ENCODE assay signal across 26 cellular contexts in genomic region chr13:62193919-62194318, GRCh38.
DNase-seq lines count a peak whose midpoint lies in the region; ATAC-seq, FAIRE-seq and TF ChIP-seq lines count a peak whose summit lies in the region.
"Had no signal": no experiment of that assay in that cellular context is flagged by ENCODE, and none has a peak within 500 bp of the region (broad histone marks: within the 10 kb centered on the region; RNA-seq: fewer than 3 reads in every experiment).

No MANE protein-coding gene starts in this region.

- no peak overlapping the region for H3K4me2 ChIP-seq in mammary epithelial cell (ENCODE audit: insufficient read depth, low read depth, low read length)
- H3K4me2 ChIP-seq: KMS-11 had no signal

- no peak for FAIRE-seq in RCC 7860 (lab: Jason Lieb, UNC)
- FAIRE-seq: GM19239, H1 had no signal

- BruUV-seq in MCF 10A (replicated peaks; lab: Mats Ljungman, UMichigan) (no TSS peak), mammary epithelial cell (replicated peaks; lab: Mats Ljungman, UMichigan) (no TSS peak)

- H3K27ac Mint-ChIP-seq in MCF 10A (ENCODE audit: low read depth, unreplicated experiment) (no peak overlapping the region), HFFc6 (no peak overlapping the region)
- H3K27ac Mint-ChIP-seq: B cell; CD8-positive, alpha-beta T cell had no signal

- no peaks in the 10 kb centered on the region for H3K79me2 ChIP-seq in mammary epithelial cell (ENCODE audit: insufficient read depth, low read length)

- no peak overlapping the region for H3K27ac ChIP-seq in mammary epithelial cell (ENCODE audit: insufficient read depth, low read depth, low read length)
- H3K27ac ChIP-seq: 22Rv1, C4-2B, KMS-11 had no signal

- intact Hi-C loops in MCF 10A (cut with micrococcal nuclease) (no loop called here), mammary epithelial cell (cut with micrococcal nuclease) (no loop called here)

- no peaks in the 10 kb centered on the region for H4K20me1 ChIP-seq in mammary epithelial cell (ENCODE audit: insufficient read depth, low read length)

- H3K4me3 ChIP-seq in mammary epithelial cell (replicated peaks in 1 of 3; ENCODE audit: insufficient read depth in 1 of 3, low read depth in 2 of 3, low read length in 3 of 3) (no peak overlapping the region), kidney epithelial cell (ENCODE audit: low read depth, low read length) (no peak overlapping the region), HAP-1 (no peak overlapping the region)

- TF ChIP-seq CTCF in MCF 10A (IDR thresholded peaks at IDR 0.05; ENCODE audit: unreplicated experiment): no peak
- TF ChIP-seq CTCF in mammary epithelial cell (conservative IDR thresholded peaks at IDR 0.05 in 1 of 2, IDR thresholded peaks at IDR 0.05 in 1 of 2; ENCODE audit: extremely low read depth in 1 of 2, insufficient read depth in 1 of 2, low read depth in 1 of 2, low read length in 2 of 2): no peak
- no peak for TF ChIP-seq CTCF in kidney epithelial cell (IDR thresholded peaks at IDR 0.05; ENCODE audit: insufficient read depth, low read length, poor library complexity, severe bottlenecking)
- no peak for TF ChIP-seq CTCF in HFFc6 (IDR thresholded peaks at IDR 0.05)

- POLR2A ChIA-PET in MCF 10A (lab: Yijun Ruan, JAX): no interaction called here

- WGBS in mammary epithelial cell (ENCODE audit: low coverage, missing lambda C conversion rate): 67% methylated on average over 2 of the region's 2 CpGs

- no peaks in the 10 kb centered on the region for H3K27me3 Mint-ChIP-seq in MCF 10A (ENCODE audit: insufficient read depth, unreplicated experiment)
- no peaks in the 10 kb centered on the region for H3K27me3 Mint-ChIP-seq in HFFc6 (ENCODE audit: insufficient read depth)
- H3K27me3 Mint-ChIP-seq: B cell, IgD-negative memory B cell had no signal

- H3K4me1 Mint-ChIP-seq in MCF 10A (ENCODE audit: insufficient read depth, unreplicated experiment) (peaks cover 11% of the 10 kb centered on the region), HFFc6 (ENCODE audit: low read depth) (no peaks in the 10 kb centered on the region)
- H3K4me1 Mint-ChIP-seq: B cell, IgD-negative memory B cell had no signal

- H3K4me1 ChIP-seq in mammary epithelial cell (ENCODE audit: insufficient read depth, low read length) (no peaks in the 10 kb centered on the region), HAP-1 (peaks cover 10% of the 10 kb centered on the region)
- H3K4me1 ChIP-seq: Caco-2 had no signal

- H3K36me3 Mint-ChIP-seq in MCF 10A (ENCODE audit: insufficient read depth, unreplicated experiment) (no peaks in the 10 kb centered on the region), HFFc6 (ENCODE audit: low read depth) (no peaks in the 10 kb centered on the region)
- H3K36me3 Mint-ChIP-seq: CD8-positive, alpha-beta T cell; IgD-negative memory B cell had no signal

- H3K27me3 ChIP-seq in mammary epithelial cell (ENCODE audit: insufficient read depth, low read length) (no peaks in the 10 kb centered on the region), kidney epithelial cell (ENCODE audit: control insufficient read depth, insufficient read depth, low read length) (no peaks in the 10 kb centered on the region), HAP-1 (ENCODE audit: low read depth) (no peaks in the 10 kb centered on the region)

- CTCF ChIA-PET in MCF 10A (lab: Yijun Ruan, JAX) (no interaction called here), mammary epithelial cell (lab: Charles Lee; ENCODE audit: low non-redundant PET) (no interaction called here)

- H3K36me3 ChIP-seq in mammary epithelial cell (ENCODE audit: insufficient read depth, low read length) (no peaks in the 10 kb centered on the region), kidney epithelial cell (ENCODE audit: control insufficient read depth, insufficient read depth, low read length) (no peaks in the 10 kb centered on the region), HAP-1 (replicated peaks) (no peaks in the 10 kb centered on the region)

- no peak for ATAC-seq in HG02623 (IDR thresholded peaks at IDR 0.05; ENCODE audit: unreplicated experiment)
- ATAC-seq: CD8-positive, alpha-beta T cell; Panc1; SK-N-SH treated with all-trans-retinoic acid at 6 μM for 48 hours had no signal

- no peaks in the 10 kb centered on the region for H3K9me3 ChIP-seq in mammary epithelial cell (replicated peaks; ENCODE audit: insufficient read depth, low read length)
- H3K9me3 ChIP-seq in HAP-1: no peaks in the 10 kb centered on the region
- H3K9me3 ChIP-seq: Caco-2 had no signal

- no peak overlapping the region for H3K4me3 Mint-ChIP-seq in MCF 10A (ENCODE audit: unreplicated experiment)
- no peak overlapping the region for H3K4me3 Mint-ChIP-seq in HFFc6
- H3K4me3 Mint-ChIP-seq: B cell; CD8-positive, alpha-beta T cell; IgD-negative memory B cell had no signal

- in situ Hi-C loops in mammary epithelial cell (cut with MboI; ENCODE audit: low sequenced_read_pairs in 2 of 2): no loop called here
- in situ Hi-C loops in HAP-1 (cut with MboI; ENCODE audit: low sequenced_read_pairs): no loop called here

- no peaks in the 10 kb centered on the region for H3K9me3 Mint-ChIP-seq in MCF 10A (ENCODE audit: unreplicated experiment)
- H3K9me3 Mint-ChIP-seq in HFFc6: peaks cover 17% of the 10 kb centered on the region
- H3K9me3 Mint-ChIP-seq: IgD-negative memory B cell had no signal

- dilution Hi-C loops in mammary epithelial cell (cut with HindIII; ENCODE audit: low sequenced_read_pairs): no loop called here

- no peak overlapping the region for H3K9ac ChIP-seq in mammary epithelial cell (ENCODE audit: insufficient read depth, low read length)
- H3K9ac ChIP-seq: KMS-11 had no signal

- H2AFZ ChIP-seq in mammary epithelial cell (ENCODE audit: low read depth, low read length): no peak overlapping the region

- DNase-seq in MCF 10A (ENCODE audit: unreplicated experiment): peak; percentile 35
- no peak for DNase-seq in mammary epithelial cell
- DNase-seq in RCC 7860 (ENCODE audit: low spot score): peak; percentile 41
- DNase-seq in kidney epithelial cell (ENCODE audit: low read depth): peak; percentile 4
- DNase-seq in NCI-H1436 (lab: John Stamatoyannopoulos, UW): no peak
- DNase-seq in HFFc6: no peak
- no peak for DNase-seq in HAP-1 (ENCODE audit: low spot score in 2 of 2)
- DNase-seq: Caco-2; CD8-positive, alpha-beta T cell; EL; NCI-H1092 treated with DMSO at 0.1 percent for 48 hours; NCI-H1436 treated with DMSO at 0.1 percent for 48 hours; NCI-H187 treated with DMSO at 0.1 percent for 48 hours; NCI-H2107; NCI-H446 treated with DMSO at 0.1 percent for 48 hours; NCI-H526 treated with DMSO at 0.1 percent for 48 hours had no signal

Comparison
In these comparisons a context has a peak if more than half of its experiments do, and no peak if none do; other contexts are left out.
1. DNase-seq: peak in MCF 10A (single experiment), RCC 7860 (single experiment) and kidney epithelial cell (single experiment); none in mammary epithelial cell (single experiment), NCI-H1436 (single experiment), HFFc6 (single experiment) and HAP-1 (0 of 2).